In the genomic region with DNA sequence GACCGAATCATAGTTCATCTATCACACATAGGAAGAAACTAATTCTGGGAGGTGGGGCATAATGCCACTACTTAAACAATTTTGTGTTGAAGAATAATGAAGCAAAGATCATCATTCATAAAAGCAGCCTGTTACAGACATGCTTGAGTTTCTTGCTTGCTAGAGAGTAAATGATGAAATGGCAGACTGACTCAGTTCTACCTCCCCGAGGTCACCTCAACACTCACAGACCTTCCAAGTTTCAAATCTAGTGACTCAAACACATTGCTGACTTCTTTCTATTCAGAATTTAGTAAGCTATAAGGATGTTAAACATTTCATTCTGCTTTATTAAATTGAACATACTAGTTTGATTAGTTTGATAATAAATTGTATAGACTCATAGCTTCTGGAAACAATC, we compare ENCODE assay signal across 20 cellular contexts.
"Had no signal": no experiment of that assay in that cellular context is flagged by ENCODE, and none has a peak within 500 bp of the region (broad histone marks: within the 10 kb centered on the region; RNA-seq: fewer than 3 reads in every experiment).

No MANE protein-coding gene starts in this region.

- ATAC-seq: activated CD8-positive, alpha-beta T cell treated with anti-CD3 and anti-CD28 coated beads, Interleukin-2, amount 10 ng/mL, durations not matched to agents 7 days and 5 days; gastrocnemius medialis; heart left ventricle; natural killer cell; stimulated activated naive CD8-positive, alpha-beta T cell treated with anti-CD3 and anti-CD28 coated beads, Interleukin-15, Interleukin-2, amounts not matched to agents 100 U/mL and 50 U/mL, for 24 hours; T-helper 17 cell had no signal

- H3K36me3 ChIP-seq: cardiac muscle cell, gastrocnemius medialis, heart left ventricle, spleen, tibial nerve had no signal

- DNase-seq: activated CD4-positive, alpha-beta T cell treated with anti-CD3 and anti-CD28 coated beads, Interleukin-2, amount 10 ng/mL, durations not matched to agents 24 days and 14 days; activated CD4-positive, CD25-positive, alpha-beta regulatory T cell; activated CD8-positive, alpha-beta T cell treated with anti-CD3 and anti-CD28 coated beads, Interleukin-2, amount 10 ng/mL, durations not matched to agents 7 days and 5 days; activated naive CD4-positive, alpha-beta T cell; activated T-cell treated with anti-CD3 and anti-CD28 coated beads, Interleukin-2, amount 50 U/mL, for 1 hour; amygdala; erythroblast; gastrocnemius medialis; heart left ventricle; midbrain; natural killer cell; retina; spleen; stimulated activated CD4-positive, alpha-beta T cell treated with anti-CD3 and anti-CD28 coated beads, Interleukin-4, amount 100 ng/mL, for 24 hours; stimulated activated naive CD8-positive, alpha-beta T cell treated with anti-CD3 and anti-CD28 coated beads, Interleukin-15, Interleukin-2, amounts not matched to agents 100 U/mL and 50 U/mL, for 24 hours; SW 1271; T-helper 17 cell had no signal

- H3K27ac ChIP-seq: cardiac muscle cell, gastrocnemius medialis, heart left ventricle, spleen, tibial nerve had no signal

- H3K27me3 ChIP-seq: cardiac muscle cell, gastrocnemius medialis, spleen, tibial nerve had no signal

- H3K4me3 ChIP-seq: cardiac muscle cell, gastrocnemius medialis, heart left ventricle, lung, spleen, tibial nerve had no signal

- H3K4me1 ChIP-seq: gastrocnemius medialis, heart left ventricle, spleen, tibial nerve had no signal

- H3K9me3 ChIP-seq: gastrocnemius medialis, heart left ventricle, spleen, tibial nerve had no signal
